8 cellular contexts compared by ENCODE assay signal in genomic region chr13:19984430-19985218, GRCh38. TPM values are rescaled to one million over a fixed set of nuclear protein-coding genes. Genes with fewer than 3 reads are reported as not detected.
DNase-seq lines count a peak whose midpoint lies in the region; ATAC-seq, FAIRE-seq and TF ChIP-seq lines count a peak whose summit lies in the region.

No MANE protein-coding gene starts in this region.

- H2BK15ac ChIP-seq in H9 (ENCODE audit: low read depth, low read length): no peak overlapping the region

- no peak overlapping the region for H3K23ac ChIP-seq in H9 (ENCODE audit: insufficient read length, low read depth, low read length)

- intact Hi-C loops in K562 (cut with micrococcal nuclease): loop anchor here (2.0 kb wide), 1 partner anchor 178 kb away; no protein-coding TSS in a partner anchor
- intact Hi-C loops in left lung (cut with DNase I): no loop called here
- intact Hi-C loops in Calu3 (cut with micrococcal nuclease; ENCODE audit: unreplicated experiment): loop anchor here (1.0 kb wide), 1 partner anchor 179 kb away; no protein-coding TSS in a partner anchor

- H4K91ac ChIP-seq in H9 (ENCODE audit: insufficient read length, low read depth, low read length): no peak overlapping the region

- no peak for TF ChIP-seq EP300 in K562 (IDR thresholded peaks at IDR 0.05; ENCODE audit: low read length)

- H3K27ac ChIP-seq in H9 (ENCODE audit: insufficient read length, low read depth, low read length) (no peak overlapping the region), K562 (ENCODE audit: extremely low read depth, low read depth, low read length) (no peak overlapping the region), left lung (no peak overlapping the region)

- peaks cover 11% of the 10 kb centered on the region for H3K79me1 ChIP-seq in H9 (ENCODE audit: insufficient read depth, low read depth, low read length, poor library complexity, severe bottlenecking)

- peak in 1 of 2 donors; percentile 6 for DNase-seq in activated T-cell treated with anti-CD3 and anti-CD28 coated beads, Interleukin-2, amount 50 U/mL, for 72 hours
- DNase-seq in activated T-cell treated with anti-CD3 and anti-CD28 coated beads for 4 hours (no peak), H9 (no peak), M059J (ENCODE audit: low read depth) (peak; percentile 38), K562 (ENCODE audit: extremely low read depth in 1 of 4, low spot score in 3 of 4) (peak in 3 of 4 experiments; percentile 12 to 43 (median 24)), left lung (no peak), Calu3 (no peak)
- no peak for DNase-seq in activated naive CD4-positive, alpha-beta T cell (lab: John Stamatoyannopoulos, UW)

- TF ChIP-seq CTCF in H9 (conservative IDR thresholded peaks at IDR 0.05): peak; percentile 77
- peak; percentile 21 to 58 (median 55); a peak in 5 of 6 replicates for TF ChIP-seq CTCF in K562 (IDR thresholded peaks at IDR 0.05 in 2 of 3, conservative IDR thresholded peaks at IDR 0.05 in 1 of 3; ENCODE audit: insufficient read depth in 2 of 3, low read depth in 1 of 3, low read length in 3 of 3)
- peak; percentile 21 to 30 for TF ChIP-seq CTCF in left lung (IDR thresholded peaks at IDR 0.05)
- no peak for TF ChIP-seq CTCF in Calu3 (IDR thresholded peaks at IDR 0.05; ENCODE audit: unreplicated experiment)

- BruUV-seq in K562 (replicated peaks; lab: Mats Ljungman, UMichigan) (no TSS peak), Calu3 (replicated peaks; lab: Mats Ljungman, UMichigan) (no TSS peak)

- H3K27me3 ChIP-seq in H9 (ENCODE audit: insufficient read depth, low read length) (no peaks in the 10 kb centered on the region), K562 (ENCODE audit: control insufficient read depth in 2 of 2, insufficient read depth in 2 of 2, low read length in 2 of 2) (no peaks in the 10 kb centered on the region), left lung (no peaks in the 10 kb centered on the region)

- H3K27me3 Mint-ChIP-seq in activated T-cell treated with anti-CD3 and anti-CD28 coated beads, Interleukin-2, amount 50 U/mL, for 72 hours (ENCODE audit: low read depth): no peaks in the 10 kb centered on the region
- no peaks in the 10 kb centered on the region for H3K27me3 Mint-ChIP-seq in H9 (ENCODE audit: low read depth)
- no peaks in the 10 kb centered on the region for H3K27me3 Mint-ChIP-seq in Calu3 (ENCODE audit: unreplicated experiment)

- ATAC-seq in activated T-cell treated with anti-CD3 and anti-CD28 coated beads, Interleukin-2, amount 50 U/mL, for 72 hours (replicated peaks in 1 of 2): peak; percentile 61 to 83
- peak; percentile 82 for ATAC-seq in K562
- peak; percentile 83 for ATAC-seq in left lung

- no peak overlapping the region for H4K8ac ChIP-seq in H9 (replicated peaks; ENCODE audit: insufficient read length, low read depth, low read length)

- H2BK120ac ChIP-seq in H9 (ENCODE audit: low read depth, low read length, poor library complexity, severe bottlenecking): no peak overlapping the region

- H2BK20ac ChIP-seq in H9 (ENCODE audit: low read depth, low read length, poor library complexity, severe bottlenecking): no peak overlapping the region

- no peak for TF ChIP-seq POLR2A in K562 (conservative IDR thresholded peaks at IDR 0.05)

- H3K4me3 ChIP-seq in K562 (no peak overlapping the region), left lung (no peak overlapping the region)

- H3K79me2 ChIP-seq in H9 (ENCODE audit: insufficient read depth, low read length) (peaks cover 28% of the 10 kb centered on the region), K562 (ENCODE audit: control insufficient read depth, insufficient read depth, low read length) (peaks cover 47% of the 10 kb centered on the region)

- H2AFZ ChIP-seq in H9 (ENCODE audit: low read length): no peak overlapping the region
- H2AFZ ChIP-seq in K562 (ENCODE audit: low read depth, low read length): no peak overlapping the region

- no peaks in the 10 kb centered on the region for H3K9me3 ChIP-seq in H9 (ENCODE audit: control insufficient read depth, low read depth, low read length)
- H3K9me3 ChIP-seq in K562 (replicated peaks; ENCODE audit: control insufficient read depth, insufficient read depth, low read depth, low read length): no peaks in the 10 kb centered on the region
- peaks cover 0 to under 1% of the 10 kb centered on the region in 2 donors for H3K9me3 ChIP-seq in left lung

- H3K4me1 Mint-ChIP-seq in activated T-cell treated with anti-CD3 and anti-CD28 coated beads, Interleukin-2, amount 50 U/mL, for 72 hours (ENCODE audit: low read depth): peaks cover 42% of the 10 kb centered on the region
- H3K4me1 Mint-ChIP-seq in H9: peaks cover 34 to 45% of the 10 kb centered on the region in 2 experiments
- H3K4me1 Mint-ChIP-seq in Calu3 (ENCODE audit: low read depth, unreplicated experiment): no peaks in the 10 kb centered on the region

- H3K56ac ChIP-seq in H9 (ENCODE audit: insufficient read length, low read depth, low read length): no peak overlapping the region

- FAIRE-seq in K562 (lab: Jason Lieb, UNC): peak; percentile 70

- H3K36me3 ChIP-seq in K562 (ENCODE audit: control insufficient read depth, insufficient read depth, low read length) (peaks cover 3% of the 10 kb centered on the region; the same call in 1 of the 3 replicates), left lung (peaks cover 0 to 17% of the 10 kb centered on the region in 2 donors)

- no peaks in the 10 kb centered on the region for H3K9me1 ChIP-seq in K562 (ENCODE audit: control insufficient read depth, insufficient read depth, low read length)

- H3K9ac ChIP-seq in H9 (ENCODE audit: extremely low read depth, insufficient read length, low read length): no peak overlapping the region
- H3K9ac ChIP-seq in K562 (ENCODE audit: insufficient read depth in 1 of 2, low read depth in 2 of 2, low read length in 2 of 2): no peak overlapping the region

- H3K27ac Mint-ChIP-seq in activated T-cell treated with anti-CD3 and anti-CD28 coated beads, Interleukin-2, amount 50 U/mL, for 72 hours: peak overlapping the region; percentile 54
- peak overlapping the region; percentile 52 to 91 (median 83); a peak in 5 of 7 replicates for H3K27ac Mint-ChIP-seq in H9
- no peak overlapping the region for H3K27ac Mint-ChIP-seq in Calu3 (ENCODE audit: unreplicated experiment)

- peak in 1 of 2 experiments; percentile 55; a peak in 2 of 4 replicates for TF ChIP-seq RAD21 in K562 (CRISPR knock-in tag; conservative IDR thresholded peaks at IDR 0.05 in 1 of 2, IDR thresholded peaks at IDR 0.05 in 1 of 2)

- no peaks in the 10 kb centered on the region for H3K23me2 ChIP-seq in H9 (ENCODE audit: insufficient read length, low read depth, low read length, poor library complexity, severe bottlenecking)

- in situ Hi-C loops in K562 (cut with MboI): loop anchor here (10.0 kb wide), 1 partner anchor 180 kb away; the partner anchor contains the start of gene GJA3

- no peak overlapping the region for H3K4ac ChIP-seq in H9 (ENCODE audit: low read depth, low read length)

- H3K4me2 ChIP-seq in H9 (ENCODE audit: insufficient read depth, insufficient read length, low read length) (no peak overlapping the region), K562 (ENCODE audit: insufficient read depth, low read length) (no peak overlapping the region)

- H2BK12ac ChIP-seq in H9 (ENCODE audit: insufficient read length, low read depth, low read length): no peak overlapping the region

- H3K18ac ChIP-seq in H9 (ENCODE audit: insufficient read length, low read depth, low read length): no peak overlapping the region

- POLR2A ChIA-PET in K562 (lab: Yijun Ruan, JAX): interaction anchor here (0.7 to 1.2 kb wide), 2 partner anchors 14 to 25 kb away, joined by 3 to 4 read pairs; no protein-coding TSS in a partner anchor

- no peaks in the 10 kb centered on the region for H3K9me3 Mint-ChIP-seq in activated T-cell treated with anti-CD3 and anti-CD28 coated beads, Interleukin-2, amount 50 U/mL, for 72 hours
- H3K9me3 Mint-ChIP-seq in H9: no peaks in the 10 kb centered on the region
- no peaks in the 10 kb centered on the region for H3K9me3 Mint-ChIP-seq in Calu3 (ENCODE audit: low read depth, unreplicated experiment)

- CTCF ChIA-PET in K562 (lab: Yijun Ruan, JAX; ENCODE audit: low intra/inter-chr PET ratio) (no interaction called here), Calu3 (lab: Charles Lee) (interaction anchor here (1.1 to 1.6 kb wide), 2 partner anchors 10 to 25 kb away, joined by 3 read pairs; no protein-coding TSS in a partner anchor)

- H3K36me3 Mint-ChIP-seq in activated T-cell treated with anti-CD3 and anti-CD28 coated beads, Interleukin-2, amount 50 U/mL, for 72 hours (ENCODE audit: insufficient read depth in 2 of 2): peaks cover 5 to 12% of the 10 kb centered on the region in 2 donors
- H3K36me3 Mint-ChIP-seq in H9 (ENCODE audit: insufficient read depth in 1 of 3, low read depth in 3 of 3): peaks cover 4 to 31% (median 26%) of the 10 kb centered on the region in 3 experiments; a peak in 6 of 7 replicates
- H3K36me3 Mint-ChIP-seq in Calu3 (ENCODE audit: insufficient read depth, unreplicated experiment): peaks cover 11% of the 10 kb centered on the region

- no CpG with 5 or more reads among the region's 5 CpGs for WGBS in H9 (ENCODE audit: extremely low coverage, insufficient read length, low lambda C conversion rate)
- 38% methylated on average over 5 of the region's 5 CpGs for WGBS in K562 (ENCODE audit: insufficient coverage, low coverage, missing lambda C conversion rate)

- H3K4me1 ChIP-seq in H9 (ENCODE audit: insufficient read depth, low read length): peaks cover 6% of the 10 kb centered on the region; the same call in 1 of the 2 replicates
- peaks cover 4 to 8% of the 10 kb centered on the region in 2 experiments; a peak in 3 of 5 replicates for H3K4me1 ChIP-seq in K562 (replicated peaks in 1 of 2; ENCODE audit: control insufficient read depth in 2 of 2, insufficient read depth in 2 of 2, low read length in 2 of 2)
- H3K4me1 ChIP-seq in left lung: peaks cover 5 to 23% of the 10 kb centered on the region in 2 donors

- no peak overlapping the region for H4K5ac ChIP-seq in H9 (ENCODE audit: insufficient read length, low read depth, low read length)

- H3K4me3 Mint-ChIP-seq in activated T-cell treated with anti-CD3 and anti-CD28 coated beads, Interleukin-2, amount 50 U/mL, for 72 hours: peak overlapping the region in 1 of 2 donors; percentile 36
- H3K4me3 Mint-ChIP-seq in H9: no peak overlapping the region
- H3K4me3 Mint-ChIP-seq in Calu3 (ENCODE audit: low read depth, unreplicated experiment): no peak overlapping the region

- H3T11ph ChIP-seq in H9 (ENCODE audit: low read length): no peak overlapping the region

- H3K14ac ChIP-seq in H9 (ENCODE audit: insufficient read depth, low read length): no peak overlapping the region

- H4K20me1 ChIP-seq in H9 (ENCODE audit: control insufficient read depth, insufficient read depth, insufficient read length) (no peaks in the 10 kb centered on the region), K562 (replicated peaks; ENCODE audit: control insufficient read depth, insufficient read depth, low read length) (peaks cover 3% of the 10 kb centered on the region; the same call in 1 of the 2 replicates)

- H2BK5ac ChIP-seq in H9 (ENCODE audit: insufficient read length, low read length): no peak overlapping the region

- H2AK5ac ChIP-seq in H9 (ENCODE audit: insufficient read length, low read length): no peak overlapping the region

RNA-seq across cellular contexts. Expression of gene ZMYM2, which starts 26.1 kb away (rescaled TPM):
- 100 to 1,000 TPM in 1 of 2 donors, 10 to 100 TPM in 1; 86.4 to 103 TPM for total RNA-seq in activated T-cell treated with anti-CD3 and anti-CD28 coated beads, Interleukin-2, amount 50 U/mL, for 72 hours
- total RNA-seq in H9 (2021) (169 and 173 TPM in 2 replicates), K562 (2014; rRNA removed) (15.3 and 16.8 TPM in 2 replicates), K562 (2014; rRNA removed; fragmentation: Illumina TruSeq; extraction: Trizol) (41.2 and 41.8 TPM in 2 replicates), K562 (2015; rRNA removed; fragmentation: Illumina TruSeq; extraction: Trizol) (34.2 and 38.2 TPM in 2 replicates), K562 (2021) (26.0 and 26.8 TPM in 2 replicates), left lung (10 to 100 TPM; 64.8 to 67.8 TPM), Calu3 (2022) (52.8 and 53.1 TPM in 2 replicates)
- total RNA-seq in M059J (2014; rRNA removed; shearing (Covaris generic)): 14.8 and 22.1 TPM in 2 replicates
- total RNA-seq in K562 (2011; cell fraction: chromatin; rRNA removed; ENCODE audit: low replicate concordance): 57.2 and 213 TPM in 2 replicates
- 22.0 and 33.7 TPM in 2 replicates for total RNA-seq in K562 (2011; cell fraction: nucleolus; rRNA removed)
- 68.9 and 81.1 TPM in 2 replicates for total RNA-seq in K562 (2011; cell fraction: nucleoplasm; rRNA removed)
- polyA plus RNA-seq in K562 (2011; rRNA removed) (34.0 and 48.8 TPM in 2 replicates), K562 (2014; fragmentation: Illumina TruSeq; extraction: Trizol) (26.8 and 32.1 TPM in 2 replicates), K562 (2014; fragmentation: Nextera tagmentation; extraction: Ambion mirVana) (1 to 10 TPM; 5.0 to 8.8 TPM), K562 (2014; rRNA removed) (16.4 and 19.3 TPM in 2 replicates)
- 4.8 and 12.3 TPM in 2 replicates for polyA plus RNA-seq in K562 (2011; cell fraction: cytosol; rRNA removed)
- 27.1 and 49.7 TPM in 2 replicates for polyA plus RNA-seq in K562 (2011; cell fraction: nucleus; rRNA removed)
- polyA plus RNA-seq in K562 (2012): 16.3 and 17.7 TPM in 2 replicates
- polyA minus RNA-seq in K562 (2011; rRNA and poly(A)+ RNA removed): 72.8 and 89.2 TPM in 2 replicates
- polyA minus RNA-seq in K562 (2011; cell fraction: cytosol; rRNA and poly(A)+ RNA removed): 18.1 and 18.4 TPM in 2 replicates
- 34.2 and 60.9 TPM in 2 replicates for polyA minus RNA-seq in K562 (2011; cell fraction: nucleus; rRNA and poly(A)+ RNA removed)

Comparison
In these comparisons a context has a peak if more than half of its experiments do, and no peak if none do; other contexts are left out.
1. DNase-seq: peak in M059J (single experiment) and K562 (3 of 4); none in activated T-cell treated with anti-CD3 and anti-CD28 coated beads for 4 hours (single experiment), H9 (single experiment), left lung (0 of 2), Calu3 (single experiment) and activated naive CD4-positive, alpha-beta T cell (0 of 4).
2. intact Hi-C loops: an anchor here in K562 (2.0 kb wide) and Calu3 (1.0 kb wide); none called in left lung.
3. Peak in every context shown above with its lines, with median percentiles within 50 percentile points of each other: ATAC-seq.